In genomic region chr2:25362049-25362563, GRCh38 we compare ENCODE assay signal across 8 cellular contexts. TPM values are rescaled to one million over a fixed set of nuclear protein-coding genes. Genes with fewer than 3 reads are reported as not detected.
DNase-seq lines count a peak whose midpoint lies in the region; ATAC-seq and TF ChIP-seq lines count a peak whose summit lies in the region.

No MANE protein-coding gene starts in this region.

- ATAC-seq in GM21529 (IDR thresholded peaks at IDR 0.05; ENCODE audit: unreplicated experiment) (peak; percentile 81), esophagus mucosa (peak; percentile 96)

- TF ChIP-seq EP300 in Ishikawa (IDR thresholded peaks at IDR 0.05; ENCODE audit: borderline replicate concordance), result no peak

- DNase-seq in DMS53 (lab: John Stamatoyannopoulos, UW), result peak; percentile 92
- peak; percentile 81 for DNase-seq in OCI-M2 (lab: John Stamatoyannopoulos, UW; ENCODE audit: unreplicated experiment)
- DNase-seq in activated T-cell treated with anti-CD3 and anti-CD28 coated beads, Interleukin-2, amount 50 U/mL, for 1 hour, result peak; percentile 98
- peak; percentile 77 for DNase-seq in myocyte (ENCODE audit: low read depth)
- DNase-seq in stimulated activated CD8-positive, alpha-beta memory T cell treated with anti-CD3 and anti-CD28 coated beads, Interleukin-7, amount 100 ng/mL, for 24 hours (ENCODE audit: low read depth), result peak; percentile 89

- peak; percentile 44; the same call in 1 of the 2 replicates for TF ChIP-seq RAD21 in Ishikawa (IDR thresholded peaks at IDR 0.05; ENCODE audit: low read depth)

TF ChIP-seq in Ishikawa, 13 proteins besides CTCF, POLR2A, EP300 and RAD21:
- TF ChIP-seq CREB1 (IDR thresholded peaks at IDR 0.05; ENCODE audit: low read depth), result no peak
- peak; percentile 69; the same call in 1 of the 2 replicates for TF ChIP-seq ZBTB7A (IDR thresholded peaks at IDR 0.05; ENCODE audit: low read depth)
- no peak for TF ChIP-seq YY1 (IDR thresholded peaks at IDR 0.05; ENCODE audit: low read depth)
- TF ChIP-seq TEAD4 (IDR thresholded peaks at IDR 0.05), result peak; percentile 52; the same call in 1 of the 2 replicates
- TF ChIP-seq MAX (IDR thresholded peaks at IDR 0.05), result 0 out of 2 replicates have a peak, but pooled peaks have one; percentile 41
- TF ChIP-seq TCF12 (IDR thresholded peaks at IDR 0.05; ENCODE audit: low read depth), result no peak

RNA-seq across cellular contexts. Expression of gene DNMT3A, which starts 20.4 kb away (rescaled TPM):
- total RNA-seq in esophagus mucosa, result 9.5 TPM
- total RNA-seq in myocyte, result 5.7 and 5.8 TPM in 2 replicates
- polyA plus RNA-seq in myocyte (2012), result 10.7 TPM

Comparison
In these comparisons a context has a peak if more than half of its experiments do, and no peak if none do; other contexts are left out.
1. Peak in every context shown above with its lines: DNase-seq and ATAC-seq.